8 cellular contexts compared by ENCODE assay signal in genomic region chr12:47808574-47809380, GRCh38. TPM values are rescaled to one million over a fixed set of nuclear protein-coding genes. Genes with fewer than 3 reads are reported as not detected.
DNase-seq lines count a peak whose midpoint lies in the region; ATAC-seq and TF ChIP-seq lines count a peak whose summit lies in the region.

No MANE protein-coding gene starts in this region.

- H3K27ac Mint-ChIP-seq in activated CD4-positive, alpha-beta T cell treated with anti-CD3 and anti-CD28 coated beads for 36 hours: peak overlapping the region; percentile 94
- H3K27ac Mint-ChIP-seq in chondrocyte (ENCODE audit: unreplicated experiment) (peak overlapping the region; percentile 87), nephron (peak overlapping the region; percentile 29 to 67 (median 53))

- TF ChIP-seq POLR2A in GM18505 (IDR thresholded peaks at IDR 0.05; ENCODE audit: borderline replicate concordance, extremely low read depth, insufficient read depth, insufficient read length): no peak

- H3K4me1 Mint-ChIP-seq in activated CD4-positive, alpha-beta T cell treated with anti-CD3 and anti-CD28 coated beads for 36 hours: peaks cover 92% of the 10 kb centered on the region
- peaks cover 93% of the 10 kb centered on the region for H3K4me1 Mint-ChIP-seq in chondrocyte (ENCODE audit: low read depth)
- peaks cover 80% of the 10 kb centered on the region for H3K4me1 Mint-ChIP-seq in nephron

- H3K4me3 Mint-ChIP-seq in activated CD4-positive, alpha-beta T cell treated with anti-CD3 and anti-CD28 coated beads for 36 hours: peak overlapping the region; percentile 61
- H3K4me3 Mint-ChIP-seq in chondrocyte (ENCODE audit: unreplicated experiment) (no peak overlapping the region), nephron (peak overlapping the region in 1 of 3 experiments; percentile 30)

- H3K36me3 Mint-ChIP-seq in activated CD4-positive, alpha-beta T cell treated with anti-CD3 and anti-CD28 coated beads for 36 hours (ENCODE audit: low read depth): peaks cover 69% of the 10 kb centered on the region
- H3K36me3 Mint-ChIP-seq in chondrocyte (ENCODE audit: low read depth) (no peaks in the 10 kb centered on the region), nephron (ENCODE audit: low read depth) (no peaks in the 10 kb centered on the region)

- H3K27me3 Mint-ChIP-seq in activated CD4-positive, alpha-beta T cell treated with anti-CD3 and anti-CD28 coated beads for 36 hours: no peaks in the 10 kb centered on the region
- H3K27me3 Mint-ChIP-seq in chondrocyte (ENCODE audit: low read depth): no peaks in the 10 kb centered on the region
- H3K27me3 Mint-ChIP-seq in nephron (ENCODE audit: low read depth): no peaks in the 10 kb centered on the region

- CTCF ChIA-PET in activated CD4-positive, alpha-beta T cell treated with anti-CD3 and anti-CD28 coated beads for 36 hours (lab: Charles Lee): interaction anchor here (0.8 to 8.4 kb wide), 15 partner anchors 9 to 98 kb away, joined by 3 to 303 read pairs (median 6); no protein-coding TSS in a partner anchor

- H3K9me3 Mint-ChIP-seq in activated CD4-positive, alpha-beta T cell treated with anti-CD3 and anti-CD28 coated beads for 36 hours (ENCODE audit: low read depth): no peaks in the 10 kb centered on the region
- no peaks in the 10 kb centered on the region for H3K9me3 Mint-ChIP-seq in chondrocyte (ENCODE audit: low read depth)
- no peaks in the 10 kb centered on the region for H3K9me3 Mint-ChIP-seq in nephron

- peak; percentile 45 for ATAC-seq in activated CD4-positive, alpha-beta T cell treated with anti-CD3 and anti-CD28 coated beads for 36 hours
- ATAC-seq in GM18505 (IDR thresholded peaks at IDR 0.05; ENCODE audit: unreplicated experiment): no peak

- intact Hi-C loops in activated CD4-positive, alpha-beta T cell treated with anti-CD3 and anti-CD28 coated beads for 36 hours (cut with DNase I, micrococcal nuclease): loop anchor here (1.0 to 10.0 kb wide), 6 partner anchors 24 to 876 kb away; partner anchors contain the start of genes RPAP3 (in 2 of the 2) and KANSL2 (in 1 of the 2)

- TF ChIP-seq CTCF in chondrocyte (IDR thresholded peaks at IDR 0.05) (no peak), nephron (IDR thresholded peaks at IDR 0.05; ENCODE audit: unreplicated experiment in 3 of 3) (no peak)

- peak; percentile 82 for DNase-seq in activated CD4-positive, alpha-beta T cell treated with anti-CD3 and anti-CD28 coated beads for 36 hours
- no peak for DNase-seq in activated CD4-positive, alpha-beta T cell treated with anti-CD3 and anti-CD28 coated beads for 1 hour
- DNase-seq in T-helper 9 cell (peak; percentile 38), chondrocyte (ENCODE audit: low spot score) (no peak), NCI-H2227 treated with DMSO at 0.1 percent for 48 hours (lab: John Stamatoyannopoulos, UW) (no peak), islet precursor cell (no peak)

- POLR2A ChIA-PET in activated CD4-positive, alpha-beta T cell treated with anti-CD3 and anti-CD28 coated beads for 36 hours (lab: Charles Lee): interaction anchor here (0.7 to 11.0 kb wide), 12 partner anchors 8 to 96 kb away, joined by 3 to 215 read pairs (median 3); partner anchors contain the start of gene VDR

RNA-seq across cellular contexts. Expression of gene HDAC7, which starts 10.9 kb away (rescaled TPM):
- total RNA-seq in activated CD4-positive, alpha-beta T cell treated with anti-CD3 and anti-CD28 coated beads for 36 hours: 100 to 1,000 TPM; 331 to 385 TPM
- total RNA-seq in chondrocyte: 79.1 to 93.2 TPM (median 89.6 TPM) in 3 replicates

RNA-seq across cellular contexts. Expression of gene SLC48A1, which starts 35.7 kb away (rescaled TPM):
- 1 to 10 TPM; 5.9 to 8.5 TPM for total RNA-seq in activated CD4-positive, alpha-beta T cell treated with anti-CD3 and anti-CD28 coated beads for 36 hours
- total RNA-seq in chondrocyte: 11.4 to 18.4 TPM (median 11.5 TPM) in 3 replicates

RNA-seq across cellular contexts. Expression of gene RAPGEF3, which starts 50.1 kb away (rescaled TPM):
- total RNA-seq in activated CD4-positive, alpha-beta T cell treated with anti-CD3 and anti-CD28 coated beads for 36 hours: under 1 TPM; 0.43 to 0.83 TPM
- 1.3 to 1.8 TPM (median 1.3 TPM) in 3 replicates for total RNA-seq in chondrocyte

Comparison
In these comparisons a context has a peak if more than half of its experiments do, and no peak if none do; other contexts are left out.
1. DNase-seq: peak in activated CD4-positive, alpha-beta T cell treated with anti-CD3 and anti-CD28 coated beads for 36 hours (single experiment) and T-helper 9 cell (single experiment); none in activated CD4-positive, alpha-beta T cell treated with anti-CD3 and anti-CD28 coated beads for 1 hour (single experiment), chondrocyte (single experiment), NCI-H2227 treated with DMSO at 0.1 percent for 48 hours (single experiment) and islet precursor cell (single experiment).
2. Peak in every context shown above with its lines, with median percentiles within 50 percentile points of each other: H3K27ac Mint-ChIP-seq.